In the genomic region with DNA sequence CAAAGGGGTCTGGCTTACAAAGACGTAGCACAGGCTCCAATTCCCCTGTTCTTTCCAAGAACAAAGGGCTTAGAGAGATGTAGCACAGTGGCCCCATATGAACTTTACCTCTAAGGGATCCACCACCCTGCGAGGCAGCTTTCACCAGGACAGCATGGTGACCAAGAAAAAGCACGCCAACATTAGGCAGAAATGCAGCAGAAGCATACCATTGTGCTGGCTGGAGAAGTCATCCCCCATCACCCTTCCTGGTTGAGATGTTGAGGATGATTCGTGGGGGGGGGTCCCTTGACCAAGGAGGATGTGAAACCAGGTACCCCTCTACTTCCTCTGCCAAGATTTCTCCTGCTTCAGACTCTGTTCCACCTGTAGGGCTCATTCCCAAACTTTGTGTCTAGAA, we compare ENCODE assay signal across 40 cellular contexts. TPM values are rescaled to one million over a fixed set of nuclear protein-coding genes. Genes with fewer than 3 reads are reported as not detected.
"Had no signal": no experiment of that assay in that cellular context is flagged by ENCODE, and none has a peak within 500 bp of the region (broad histone marks: within the 10 kb centered on the region; RNA-seq: fewer than 3 reads in every experiment).

No MANE protein-coding gene starts in this region.

- H3K36me3 ChIP-seq: adrenal gland, ascending aorta, brain microvascular endothelial cell, breast epithelium, cardiac muscle cell had no signal

- H3K4me3 ChIP-seq: adrenal gland, ascending aorta, body of pancreas, breast epithelium, cardiac muscle cell had no signal

- DNase-seq: activated effector memory CD4-positive, alpha-beta T cell treated with anti-CD3 and anti-CD28 coated beads, Interleukin-2, amount 50 U/mL, for 16 hours; activated effector memory CD4-positive, alpha-beta T cell treated with Interleukin-2 at 50 U/mL for 16 hours; activated gamma-delta T cell; activated gamma-delta T cell treated with Interleukin-2 at 50 U/mL for 16 hours; activated naive CD4-positive, alpha-beta T cell; activated naive CD4-positive, alpha-beta T cell treated with anti-CD3 and anti-CD28 coated beads for 36 hours; activated naive CD4-positive, alpha-beta T cell treated with anti-CD3 and anti-CD28 coated beads, Interleukin-2, amount 10 ng/mL, durations not matched to agents 7 days and 5 days; activated naive CD4-positive, alpha-beta T cell treated with anti-CD3 and anti-CD28 coated beads, Interleukin-2, amount 50 U/mL, for 16 hours; activated naive CD4-positive, alpha-beta T cell treated with Interleukin-2 at 50 U/mL for 16 hours; activated naive CD8-positive, alpha-beta T cell treated with anti-CD3 and anti-CD28 coated beads for 36 hours; activated naive CD8-positive, alpha-beta T cell treated with anti-CD3 and anti-CD28 coated beads, Interleukin-2, amount 10 ng/mL, durations not matched to agents 7 days and 5 days; activated naive CD8-positive, alpha-beta T cell treated with anti-CD3 and anti-CD28 coated beads, Interleukin-2, amount 50 U/mL, for 24 hours; activated T-cell treated with anti-CD3 and anti-CD28 coated beads, Interleukin-2, amount 50 U/mL, for 1 hour; activated T-cell treated with anti-CD3 and anti-CD28 coated beads, Interleukin-2, amount 50 U/mL, for 24 hours; activated T-cell treated with anti-CD3 and anti-CD28 coated beads, Interleukin-2, amount 50 U/mL, for 4 hours; activated T-cell treated with anti-CD3 and anti-CD28 coated beads, Interleukin-2, amount 50 U/mL, for 48 hours; activated T-cell treated with anti-CD3 and anti-CD28 coated beads, Interleukin-2, amount 50 U/mL, for 72 hours; adrenal gland; amniotic stem cell; amygdala; anterior cingulate cortex; aorta; body of pancreas; brain microvascular endothelial cell; caudate nucleus; central memory CD4-positive, alpha-beta T cell; cerebellar nuclear complex had no signal

- FAIRE-seq: astrocyte, bronchial epithelial cell had no signal

- H3K4me1 ChIP-seq: adrenal gland, ascending aorta, breast epithelium had no signal

- ATAC-seq: activated naive CD4-positive, alpha-beta T cell treated with anti-CD3 and anti-CD28 coated beads, Interleukin-2, amount 50 U/mL, for 72 hours; activated naive CD8-positive, alpha-beta T cell treated with anti-CD3 and anti-CD28 coated beads, Interleukin-2, amount 50 U/mL, for 24 hours; activated T-cell treated with anti-CD3 and anti-CD28 coated beads, Interleukin-2, amount 50 U/mL, for 4 hours; activated T-cell treated with anti-CD3 and anti-CD28 coated beads, Interleukin-2, amount 50 U/mL, for 72 hours; activated T-helper 17 cell treated with anti-CD3 and anti-CD28 coated beads, Interleukin-2, amount 50 U/mL, for 72 hours; body of pancreas had no signal

- H3K9me3 ChIP-seq: adrenal gland, ascending aorta, body of pancreas, breast epithelium had no signal

- H3K27ac ChIP-seq: adrenal gland, ascending aorta, brain microvascular endothelial cell, breast epithelium, cardiac muscle cell had no signal

- H3K27me3 ChIP-seq: adrenal gland, ascending aorta, body of pancreas, brain microvascular endothelial cell had no signal

RNA-seq across cellular contexts. Expression of gene TMEM114, which starts 48.4 kb away (rescaled TPM):
- total RNA-seq: activated naive CD4-positive, alpha-beta T cell treated with anti-CD3 and anti-CD28 coated beads for 36 hours; activated naive CD4-positive, alpha-beta T cell treated with anti-CD3 and anti-CD28 coated beads, Interleukin-2, amount 50 U/mL, for 72 hours; activated naive CD8-positive, alpha-beta T cell treated with anti-CD3 and anti-CD28 coated beads for 36 hours; activated naive CD8-positive, alpha-beta T cell treated with anti-CD3 and anti-CD28 coated beads, Interleukin-2, amount 10 ng/mL, durations not matched to agents 7 days and 5 days; activated T-cell treated with anti-CD3 and anti-CD28 coated beads, Interleukin-2, amount 50 U/mL, for 4 hours; activated T-cell treated with anti-CD3 and anti-CD28 coated beads, Interleukin-2, amount 50 U/mL, for 72 hours; activated T-helper 1 cell treated with anti-CD3 and anti-CD28 coated beads, Interleukin-12 subunit alpha, Interleukin-12 subunit beta, Interleukin-2, Interleukin-4 antibody, amounts not matched to agents 30 ng/mL and 10 ng/mL and 1 ng/mL, durations not matched to agents 14 hours and 24 hours and 36 hours; activated T-helper 17 cell treated with anti-CD3 and anti-CD28 coated beads, Interleukin-2, amount 50 U/mL, for 72 hours; activated T-helper 2 cell treated with anti-CD3 and anti-CD28 coated beads, Interferon-gamma antibody, Interleukin-2, Interleukin-4, amounts not matched to agents 10 μg/mL and 5 μg/mL and 100 μg/mL, durations not matched to agents 14 hours and 24 hours and 36 hours; adrenal gland; aorta; ascending aorta; astrocyte; body of pancreas; breast epithelium; bronchial epithelial cell; cardiac muscle cell; cardiac septum; cerebellum; chondrocyte had no signal
- polyA plus RNA-seq: adipose tissue, aorta, cardiac muscle cell had no signal
